Comparison of ENCODE assay signal across 8 cellular contexts in genomic region chr16:63592852-63593251, GRCh38.
"Had no signal": no experiment of that assay in that cellular context is flagged by ENCODE, and none has a peak within 500 bp of the region (broad histone marks: within the 10 kb centered on the region; RNA-seq: fewer than 3 reads in every experiment).

No MANE protein-coding gene starts in this region.

- H3K4me3 Mint-ChIP-seq: GM23338, H9, IgD-negative memory B cell had no signal

- H2AFZ ChIP-seq: GM23338 had no signal

- H3K4me1 Mint-ChIP-seq: GM23338, IgD-negative memory B cell had no signal

- H3K27me3 Mint-ChIP-seq: IgD-negative memory B cell had no signal

- DNase-seq: H9, HCEC 1CT, KG1 had no signal

- H3K27ac Mint-ChIP-seq: GM23338, IgD-negative memory B cell had no signal

- H3K27ac ChIP-seq: HL-60 had no signal

- FAIRE-seq: H1, H54 had no signal

- H3K4me2 ChIP-seq: GM23338 had no signal

- H3K9me3 Mint-ChIP-seq: GM23338, H9 had no signal

- ATAC-seq: GM23338 had no signal

- H3K4me3 ChIP-seq: GM23338 had no signal
